1 cellular context compared by ENCODE assay signal in genomic region chr1:169694304-169694703, GRCh38.
TF ChIP-seq lines count a peak whose summit lies in the region.

No MANE protein-coding gene starts in this region.

TF ChIP-seq in H1, 55 proteins besides CTCF, POLR2A, EP300 and RAD21:
- TF ChIP-seq JUND (IDR thresholded peaks at IDR 0.05; ENCODE audit: low read length) (no peak), SIRT6 (IDR thresholded peaks at IDR 0.05; ENCODE audit: low read length) (no peak), TCF12 (IDR thresholded peaks at IDR 0.05; ENCODE audit: low read depth, low read length) (no peak), ASH2L (IDR thresholded peaks at IDR 0.05; ENCODE audit: low read length) (no peak), CEBPB (IDR thresholded peaks at IDR 0.05; ENCODE audit: low read depth, low read length) (no peak), CBX8 (IDR thresholded peaks at IDR 0.05; ENCODE audit: borderline replicate concordance, low read depth, low read length) (no peak), ATF2 (IDR thresholded peaks at IDR 0.05; ENCODE audit: low read length) (no peak)
- TF ChIP-seq, protein P1, sequence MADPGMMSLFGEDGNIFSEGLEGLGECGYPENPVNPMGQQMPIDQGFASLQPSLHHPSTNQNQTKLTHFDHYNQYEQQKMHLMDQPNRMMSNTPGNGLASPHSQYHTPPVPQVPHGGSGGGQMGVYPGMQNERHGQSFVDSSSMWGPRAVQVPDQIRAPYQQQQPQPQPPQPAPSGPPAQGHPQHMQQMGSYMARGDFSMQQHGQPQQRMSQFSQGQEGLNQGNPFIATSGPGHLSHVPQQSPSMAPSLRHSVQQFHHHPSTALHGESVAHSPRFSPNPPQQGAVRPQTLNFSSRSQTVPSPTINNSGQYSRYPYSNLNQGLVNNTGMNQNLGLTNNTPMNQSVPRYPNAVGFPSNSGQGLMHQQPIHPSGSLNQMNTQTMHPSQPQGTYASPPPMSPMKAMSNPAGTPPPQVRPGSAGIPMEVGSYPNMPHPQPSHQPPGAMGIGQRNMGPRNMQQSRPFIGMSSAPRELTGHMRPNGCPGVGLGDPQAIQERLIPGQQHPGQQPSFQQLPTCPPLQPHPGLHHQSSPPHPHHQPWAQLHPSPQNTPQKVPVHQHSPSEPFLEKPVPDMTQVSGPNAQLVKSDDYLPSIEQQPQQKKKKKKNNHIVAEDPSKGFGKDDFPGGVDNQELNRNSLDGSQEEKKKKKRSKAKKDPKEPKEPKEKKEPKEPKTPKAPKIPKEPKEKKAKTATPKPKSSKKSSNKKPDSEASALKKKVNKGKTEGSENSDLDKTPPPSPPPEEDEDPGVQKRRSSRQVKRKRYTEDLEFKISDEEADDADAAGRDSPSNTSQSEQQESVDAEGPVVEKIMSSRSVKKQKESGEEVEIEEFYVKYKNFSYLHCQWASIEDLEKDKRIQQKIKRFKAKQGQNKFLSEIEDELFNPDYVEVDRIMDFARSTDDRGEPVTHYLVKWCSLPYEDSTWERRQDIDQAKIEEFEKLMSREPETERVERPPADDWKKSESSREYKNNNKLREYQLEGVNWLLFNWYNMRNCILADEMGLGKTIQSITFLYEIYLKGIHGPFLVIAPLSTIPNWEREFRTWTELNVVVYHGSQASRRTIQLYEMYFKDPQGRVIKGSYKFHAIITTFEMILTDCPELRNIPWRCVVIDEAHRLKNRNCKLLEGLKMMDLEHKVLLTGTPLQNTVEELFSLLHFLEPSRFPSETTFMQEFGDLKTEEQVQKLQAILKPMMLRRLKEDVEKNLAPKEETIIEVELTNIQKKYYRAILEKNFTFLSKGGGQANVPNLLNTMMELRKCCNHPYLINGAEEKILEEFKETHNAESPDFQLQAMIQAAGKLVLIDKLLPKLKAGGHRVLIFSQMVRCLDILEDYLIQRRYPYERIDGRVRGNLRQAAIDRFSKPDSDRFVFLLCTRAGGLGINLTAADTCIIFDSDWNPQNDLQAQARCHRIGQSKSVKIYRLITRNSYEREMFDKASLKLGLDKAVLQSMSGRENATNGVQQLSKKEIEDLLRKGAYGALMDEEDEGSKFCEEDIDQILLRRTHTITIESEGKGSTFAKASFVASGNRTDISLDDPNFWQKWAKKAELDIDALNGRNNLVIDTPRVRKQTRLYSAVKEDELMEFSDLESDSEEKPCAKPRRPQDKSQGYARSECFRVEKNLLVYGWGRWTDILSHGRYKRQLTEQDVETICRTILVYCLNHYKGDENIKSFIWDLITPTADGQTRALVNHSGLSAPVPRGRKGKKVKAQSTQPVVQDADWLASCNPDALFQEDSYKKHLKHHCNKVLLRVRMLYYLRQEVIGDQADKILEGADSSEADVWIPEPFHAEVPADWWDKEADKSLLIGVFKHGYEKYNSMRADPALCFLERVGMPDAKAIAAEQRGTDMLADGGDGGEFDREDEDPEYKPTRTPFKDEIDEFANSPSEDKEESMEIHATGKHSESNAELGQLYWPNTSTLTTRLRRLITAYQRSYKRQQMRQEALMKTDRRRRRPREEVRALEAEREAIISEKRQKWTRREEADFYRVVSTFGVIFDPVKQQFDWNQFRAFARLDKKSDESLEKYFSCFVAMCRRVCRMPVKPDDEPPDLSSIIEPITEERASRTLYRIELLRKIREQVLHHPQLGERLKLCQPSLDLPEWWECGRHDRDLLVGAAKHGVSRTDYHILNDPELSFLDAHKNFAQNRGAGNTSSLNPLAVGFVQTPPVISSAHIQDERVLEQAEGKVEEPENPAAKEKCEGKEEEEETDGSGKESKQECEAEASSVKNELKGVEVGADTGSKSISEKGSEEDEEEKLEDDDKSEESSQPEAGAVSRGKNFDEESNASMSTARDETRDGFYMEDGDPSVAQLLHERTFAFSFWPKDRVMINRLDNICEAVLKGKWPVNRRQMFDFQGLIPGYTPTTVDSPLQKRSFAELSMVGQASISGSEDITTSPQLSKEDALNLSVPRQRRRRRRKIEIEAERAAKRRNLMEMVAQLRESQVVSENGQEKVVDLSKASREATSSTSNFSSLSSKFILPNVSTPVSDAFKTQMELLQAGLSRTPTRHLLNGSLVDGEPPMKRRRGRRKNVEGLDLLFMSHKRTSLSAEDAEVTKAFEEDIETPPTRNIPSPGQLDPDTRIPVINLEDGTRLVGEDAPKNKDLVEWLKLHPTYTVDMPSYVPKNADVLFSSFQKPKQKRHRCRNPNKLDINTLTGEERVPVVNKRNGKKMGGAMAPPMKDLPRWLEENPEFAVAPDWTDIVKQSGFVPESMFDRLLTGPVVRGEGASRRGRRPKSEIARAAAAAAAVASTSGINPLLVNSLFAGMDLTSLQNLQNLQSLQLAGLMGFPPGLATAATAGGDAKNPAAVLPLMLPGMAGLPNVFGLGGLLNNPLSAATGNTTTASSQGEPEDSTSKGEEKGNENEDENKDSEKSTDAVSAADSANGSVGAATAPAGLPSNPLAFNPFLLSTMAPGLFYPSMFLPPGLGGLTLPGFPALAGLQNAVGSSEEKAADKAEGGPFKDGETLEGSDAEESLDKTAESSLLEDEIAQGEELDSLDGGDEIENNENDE (IDR thresholded peaks at IDR 0.05; ENCODE audit: insufficient replicate concordance, low read length) = no peak
